Comparison of ENCODE assay signal across 18 cellular contexts in genomic region chr2:21228041-21228895, GRCh38.
DNase-seq lines count a peak whose midpoint lies in the region; ATAC-seq and TF ChIP-seq lines count a peak whose summit lies in the region.
"Had no signal": no experiment of that assay in that cellular context is flagged by ENCODE, and none has a peak within 500 bp of the region (broad histone marks: within the 10 kb centered on the region; RNA-seq: fewer than 3 reads in every experiment).

No MANE protein-coding gene starts in this region.

- peak; percentile 75 for ATAC-seq in WTC11
- no peak for ATAC-seq in memory B cell (ENCODE audit: low read depth)
- ATAC-seq: left lung, Panc1 had no signal

- CTCF ChIA-PET in Caco-2 (lab: Charles Lee) = interaction anchor here (0.6 kb wide), 1 partner anchor 60 kb away, joined by 3 read pairs; no protein-coding TSS in a partner anchor
- CTCF ChIA-PET in WTC11 (lab: Charles Lee) = no interaction called here

- intact Hi-C loops in Caco-2 (cut with micrococcal nuclease; ENCODE audit: unreplicated experiment) (loop anchor here (1.0 to 10.0 kb wide), 3 partner anchors 39 to 89 kb away; no protein-coding TSS in a partner anchor), posterior cingulate gyrus (cut with DNase I) (no loop called here)

- H3K27me3 ChIP-seq in Caco-2 (replicated peaks; ENCODE audit: control insufficient read depth, insufficient read depth, low read length) = no peaks in the 10 kb centered on the region
- H3K27me3 ChIP-seq: left lung, neutrophil had no signal

- TF ChIP-seq CTCF in Caco-2 (IDR thresholded peaks at IDR 0.05; ENCODE audit: insufficient read depth in 1 of 2, low read depth in 1 of 2, low read length in 1 of 2, severe bottlenecking in 1 of 2, unreplicated experiment in 1 of 2) (no peak), WTC11 (IDR thresholded peaks at IDR 0.05) (no peak)

- H3K9me3 ChIP-seq in Caco-2 = no peaks in the 10 kb centered on the region
- H3K9me3 ChIP-seq: left lung, neutrophil had no signal

- POLR2A ChIA-PET in Caco-2 (lab: Charles Lee) (no interaction called here), WTC11 (lab: Charles Lee) (no interaction called here)

- H3K27ac Mint-ChIP-seq in Caco-2 (ENCODE audit: unreplicated experiment) = peak overlapping the region; percentile 31
- no peak overlapping the region for H3K27ac Mint-ChIP-seq in WTC11
- H3K27ac Mint-ChIP-seq in memory B cell = peak overlapping the region; percentile 28
- H3K27ac Mint-ChIP-seq: activated naive CD8-positive, alpha-beta T cell had no signal

- H3K36me3 ChIP-seq in Caco-2 (ENCODE audit: control insufficient read depth, insufficient read depth, low read length) = no peaks in the 10 kb centered on the region
- H3K36me3 ChIP-seq: left lung, neutrophil had no signal

- no peak overlapping the region for H3K4me3 ChIP-seq in Caco-2 (ENCODE audit: low read depth, low read length)
- H3K4me3 ChIP-seq: left lung, SK-N-MC had no signal

- no peaks in the 10 kb centered on the region for H3K36me3 Mint-ChIP-seq in Caco-2 (ENCODE audit: insufficient read depth, unreplicated experiment)
- H3K36me3 Mint-ChIP-seq in WTC11 = no peaks in the 10 kb centered on the region
- no peaks in the 10 kb centered on the region for H3K36me3 Mint-ChIP-seq in memory B cell
- H3K36me3 Mint-ChIP-seq: activated naive CD8-positive, alpha-beta T cell had no signal

- DNase-seq in Caco-2 (peak; percentile 16 to 48), NOMO-1 treated with DMSO at 0.1 percent for 48 hours (lab: John Stamatoyannopoulos, UW; ENCODE audit: unreplicated experiment) (peak; percentile 70), WTC11 (ENCODE audit: low spot score) (no peak), memory B cell (ENCODE audit: low spot score in 2 of 2) (no peak), posterior cingulate gyrus (no peak), NCI-H187 treated with DMSO at 0.1 percent for 48 hours (lab: John Stamatoyannopoulos, UW) (no peak), medulla oblongata (ENCODE audit: extremely low spot score) (no peak), DMS53 (lab: John Stamatoyannopoulos, UW) (no peak)
- DNase-seq: activated CD4-positive, alpha-beta T cell treated with anti-CD3 and anti-CD28 coated beads for 1 hour; left lung; NCI-H1436; NCI-H524; retina; stimulated activated CD4-positive, alpha-beta T cell treated with anti-CD3 and anti-CD28 coated beads, Interleukin-12 subunit alpha, Interleukin-12 subunit beta, amount 100 ng/mL, for 4 hours had no signal

- H3K4me1 Mint-ChIP-seq in Caco-2 (ENCODE audit: low read depth, unreplicated experiment) (peaks cover 7% of the 10 kb centered on the region), WTC11 (peaks cover 5% of the 10 kb centered on the region), memory B cell (peaks cover 18% of the 10 kb centered on the region)

- H3K9me3 Mint-ChIP-seq in Caco-2 (ENCODE audit: unreplicated experiment) = no peaks in the 10 kb centered on the region
- 0 out of 2 replicates have a peak, but pooled peaks cover 4% of the 10 kb centered on the region for H3K9me3 Mint-ChIP-seq in WTC11
- H3K9me3 Mint-ChIP-seq in memory B cell = no peaks in the 10 kb centered on the region

- H3K27me3 Mint-ChIP-seq in Caco-2 (ENCODE audit: insufficient read depth, unreplicated experiment) (no peaks in the 10 kb centered on the region), WTC11 (ENCODE audit: low read depth) (no peaks in the 10 kb centered on the region), memory B cell (no peaks in the 10 kb centered on the region)
- H3K27me3 Mint-ChIP-seq: activated naive CD8-positive, alpha-beta T cell had no signal

- H3K4me3 Mint-ChIP-seq in Caco-2 (ENCODE audit: unreplicated experiment) = no peak overlapping the region
- H3K4me3 Mint-ChIP-seq in WTC11 = no peak overlapping the region
- no peak overlapping the region for H3K4me3 Mint-ChIP-seq in memory B cell
- H3K4me3 Mint-ChIP-seq: activated naive CD8-positive, alpha-beta T cell had no signal

- H3K4me1 ChIP-seq in Caco-2 = peaks cover 16% of the 10 kb centered on the region
- H3K4me1 ChIP-seq: left lung had no signal

- BruUV-seq in Caco-2 (replicated peaks; lab: Mats Ljungman, UMichigan) = no TSS peak

TF ChIP-seq in WTC11, 78 proteins besides CTCF, POLR2A, EP300 and RAD21:
- TF ChIP-seq KAT7 (CRISPR knock-in tag; IDR thresholded peaks at IDR 0.05; ENCODE audit: borderline replicate concordance) (no peak), NFE2L1 (CRISPR knock-in tag; IDR thresholded peaks at IDR 0.05) (no peak), RORB (CRISPR knock-in tag; IDR thresholded peaks at IDR 0.05) (no peak), CREB1 (CRISPR knock-in tag; IDR thresholded peaks at IDR 0.05) (no peak), MYBL2 (CRISPR knock-in tag; IDR thresholded peaks at IDR 0.05) (no peak), ZBTB43 (CRISPR knock-in tag; IDR thresholded peaks at IDR 0.05) (no peak), ZMAT4 (CRISPR knock-in tag; IDR thresholded peaks at IDR 0.05) (no peak), ZNF121 (CRISPR knock-in tag; IDR thresholded peaks at IDR 0.05) (no peak), NR2C2 (CRISPR knock-in tag; IDR thresholded peaks at IDR 0.05) (no peak), JUN (CRISPR knock-in tag; IDR thresholded peaks at IDR 0.05) (no peak), ETV6 (CRISPR knock-in tag; IDR thresholded peaks at IDR 0.05) (no peak), ZNF281 (CRISPR knock-in tag; IDR thresholded peaks at IDR 0.05) (no peak), EMX1 (CRISPR knock-in tag; IDR thresholded peaks at IDR 0.05) (no peak)

Comparison
In these comparisons a context has a peak if more than half of its experiments do, and no peak if none do; other contexts are left out.
1. DNase-seq: peak in Caco-2 (2 of 2) and NOMO-1 treated with DMSO at 0.1 percent for 48 hours (single experiment); none in WTC11 (single experiment), memory B cell (0 of 2), posterior cingulate gyrus (0 of 10), NCI-H187 treated with DMSO at 0.1 percent for 48 hours (single experiment), medulla oblongata (single experiment) and DMS53 (single experiment).